ENCODE assay signal across 16 cellular contexts in genomic region chr6:71721642-71722041, GRCh38.
DNase-seq lines count a peak whose midpoint lies in the region; FAIRE-seq and TF ChIP-seq lines count a peak whose summit lies in the region.
"Had no signal": no experiment of that assay in that cellular context is flagged by ENCODE, and none has a peak within 500 bp of the region (broad histone marks: within the 10 kb centered on the region; RNA-seq: fewer than 3 reads in every experiment).

No MANE protein-coding gene starts in this region.

- no peak overlapping the region for H2AFZ ChIP-seq in smooth muscle cell (ENCODE audit: low read depth)

- no peak overlapping the region for H3K4me3 ChIP-seq in smooth muscle cell
- no peak overlapping the region for H3K4me3 ChIP-seq in small intestine (ENCODE audit: low read depth in 1 of 2, low read length in 2 of 2)
- H3K4me3 ChIP-seq: psoas muscle, thyroid gland had no signal

- H3K9me3 ChIP-seq in smooth muscle cell (replicated peaks; ENCODE audit: low read depth) (no peaks in the 10 kb centered on the region), small intestine (ENCODE audit: control insufficient read depth, low read depth) (no peaks in the 10 kb centered on the region)
- H3K9me3 ChIP-seq: psoas muscle, thyroid gland had no signal

- H3K4me2 ChIP-seq in smooth muscle cell: no peak overlapping the region

- peaks cover 7% of the 10 kb centered on the region for H3F3A ChIP-seq in smooth muscle cell (ENCODE audit: low read depth)

- H3K4me1 ChIP-seq in smooth muscle cell (ENCODE audit: low read depth): peaks cover 10% of the 10 kb centered on the region
- H3K4me1 ChIP-seq in small intestine (ENCODE audit: control insufficient read depth in 2 of 2, insufficient read depth in 1 of 2, low read depth in 1 of 2, low read length in 1 of 2): no peaks in the 10 kb centered on the region
- H3K4me1 ChIP-seq: psoas muscle, thyroid gland had no signal

- H4K20me1 ChIP-seq in smooth muscle cell (ENCODE audit: low read depth): no peaks in the 10 kb centered on the region

- H3K79me2 ChIP-seq in smooth muscle cell (ENCODE audit: low read depth): no peaks in the 10 kb centered on the region

- no peak overlapping the region for H3K9ac ChIP-seq in smooth muscle cell (ENCODE audit: low read depth)

- DNase-seq in DMS53 (lab: John Stamatoyannopoulos, UW) (peak; percentile 36), DMS53 treated with DMSO at 0.1 percent for 48 hours (lab: John Stamatoyannopoulos, UW; ENCODE audit: unreplicated experiment) (no peak), M059J (ENCODE audit: low read depth) (peak; percentile 32), cerebellum (ENCODE audit: low spot score) (peak; percentile 35), smooth muscle cell (lab: John Stamatoyannopoulos, UW; ENCODE audit: unreplicated experiment) (no peak), small intestine (no peak), kidney glomerular epithelial cell (lab: John Stamatoyannopoulos, UW) (no peak)
- DNase-seq in activated CD4-positive, alpha-beta T cell treated with anti-CD3 and anti-CD28 coated beads, Interleukin-2, amount 50 U/mL, for 48 hours: no peak
- DNase-seq: activated gamma-delta T cell, cortex of kidney, NCI-H1694 treated with DMSO at 0.1 percent for 48 hours, NCI-H226, nephron progenitor cell, psoas muscle, thyroid gland had no signal

- TF ChIP-seq CTCF in smooth muscle cell (IDR thresholded peaks at IDR 0.05; ENCODE audit: borderline replicate concordance, insufficient read depth, poor library complexity, severe bottlenecking): no peak

- H3K27me3 ChIP-seq in smooth muscle cell (ENCODE audit: low read depth) (no peaks in the 10 kb centered on the region), small intestine (ENCODE audit: control insufficient read depth in 2 of 2, insufficient read depth in 2 of 2, low read length in 2 of 2) (no peaks in the 10 kb centered on the region)
- H3K27me3 ChIP-seq: thyroid gland had no signal

- 64% methylated on average over 1 of the region's 1 CpG for WGBS in smooth muscle cell (ENCODE audit: low lambda C conversion rate)
- 68 to 91% (median 75%) methylated on average over 1 of the region's 1 CpG for WGBS in small intestine, 3 donors

- no peak for FAIRE-seq in small intestine (lab: Jason Lieb, UNC)

- H3K27ac ChIP-seq in smooth muscle cell (ENCODE audit: low read depth) (peak overlapping the region; percentile 46), small intestine (ENCODE audit: low read depth in 1 of 2, low read length in 1 of 2) (no peak overlapping the region)
- H3K27ac ChIP-seq: 22Rv1, psoas muscle, thyroid gland had no signal

- no peaks in the 10 kb centered on the region for H3K36me3 ChIP-seq in smooth muscle cell (ENCODE audit: low read depth)
- H3K36me3 ChIP-seq in small intestine (ENCODE audit: control insufficient read depth in 2 of 2, insufficient read depth in 2 of 2, low read length in 2 of 2): no peaks in the 10 kb centered on the region
- H3K36me3 ChIP-seq: thyroid gland had no signal

Comparison
In these comparisons a context has a peak if more than half of its experiments do, and no peak if none do; other contexts are left out.
1. DNase-seq: peak in DMS53 (single experiment), M059J (single experiment) and cerebellum (single experiment); none in DMS53 treated with DMSO at 0.1 percent for 48 hours (single experiment), smooth muscle cell (single experiment), small intestine (single experiment), kidney glomerular epithelial cell (single experiment) and activated CD4-positive, alpha-beta T cell treated with anti-CD3 and anti-CD28 coated beads, Interleukin-2, amount 50 U/mL, for 48 hours (0 of 2).